1 cellular context compared by ENCODE assay signal in genomic region chr1:23367791-23368561, GRCh38.
TF ChIP-seq lines count a peak whose summit lies in the region.

No MANE protein-coding gene starts in this region.

TF ChIP-seq in K562, 482 proteins besides CTCF, POLR2A, EP300 and RAD21 (continued from another document and continues in another):
- no peak for TF ChIP-seq HINFP (tag; conservative IDR thresholded peaks at IDR 0.05; ENCODE audit: low read depth)
- TF ChIP-seq POLR3A (IDR thresholded peaks at IDR 0.05; ENCODE audit: borderline replicate concordance, extremely low read depth, insufficient read depth, insufficient read length) = no peak
- peak; percentile 51 for TF ChIP-seq BRD9 (IDR thresholded peaks at IDR 0.05; ENCODE audit: low read depth, partially characterized antibody)
- TF ChIP-seq PTTG1 (tag; IDR thresholded peaks at IDR 0.05; ENCODE audit: low read depth) = no peak
- TF ChIP-seq MAX (CRISPR knock-in tag; IDR thresholded peaks at IDR 0.05) = peak; percentile 67; the same call in 1 of the 2 replicates
- TF ChIP-seq E2F1 (CRISPR knock-in tag; IDR thresholded peaks at IDR 0.05) = no peak
- TF ChIP-seq SRSF7 (optimal IDR thresholded peaks at IDR 0.05; ENCODE audit: low read depth, low read length) = no peak
- no peak for TF ChIP-seq ZBTB12 (CRISPR knock-in tag; IDR thresholded peaks at IDR 0.05)
- TF ChIP-seq ZBED1 (IDR thresholded peaks at IDR 0.05) = no peak
- TF ChIP-seq NR4A1 (CRISPR knock-in tag; IDR thresholded peaks at IDR 0.05) = 0 out of 2 replicates have a peak, but pooled peaks have one; percentile 61
- TF ChIP-seq NR4A1 (tag; IDR thresholded peaks at IDR 0.05) = no peak
- TF ChIP-seq MTA2 (IDR thresholded peaks at IDR 0.05; ENCODE audit: low read depth) = no peak
- TF ChIP-seq IRF9 (tag; IDR thresholded peaks at IDR 0.05) = no peak
- peak; percentile 98 for TF ChIP-seq MBD2 (IDR thresholded peaks at IDR 0.05; ENCODE audit: borderline replicate concordance, low read depth)
- no peak for TF ChIP-seq ZNF282 (CRISPR knock-in tag; IDR thresholded peaks at IDR 0.05)
- TF ChIP-seq TAL1 (IDR thresholded peaks at IDR 0.05) = no peak
- no peak for TF ChIP-seq BACH1 (tag; IDR thresholded peaks at IDR 0.05)
- TF ChIP-seq HNRNPLL (IDR thresholded peaks at IDR 0.05; ENCODE audit: low read depth, low read length, poor library complexity, severe bottlenecking) = peak; percentile 7
- peak; percentile 27 for TF ChIP-seq HDAC3 (IDR thresholded peaks at IDR 0.05; ENCODE audit: borderline replicate concordance, partially characterized antibody)
- no peak for TF ChIP-seq NFE2L1 (tag; IDR thresholded peaks at IDR 0.05; ENCODE audit: borderline replicate concordance, low read depth)
- peak; percentile 99 for TF ChIP-seq PKNOX1 (IDR thresholded peaks at IDR 0.05)
- peak; percentile 66; the same call in 1 of the 2 replicates for TF ChIP-seq ZFX (CRISPR knock-in tag; IDR thresholded peaks at IDR 0.05)
- peak; percentile 68 for TF ChIP-seq TAF1 (IDR thresholded peaks at IDR 0.05; ENCODE audit: control insufficient read depth, extremely low read depth, insufficient read depth, low read length, severe bottlenecking)
- peak; percentile 68; the same call in 1 of the 2 replicates for TF ChIP-seq REST (CRISPR knock-in tag; IDR thresholded peaks at IDR 0.05; ENCODE audit: low read depth)
- TF ChIP-seq THAP12 (CRISPR knock-in tag; IDR thresholded peaks at IDR 0.05) = peak; percentile 66
- no peak for TF ChIP-seq RFX7 (CRISPR knock-in tag; IDR thresholded peaks at IDR 0.05)
- TF ChIP-seq ATF6 (CRISPR knock-in tag; IDR thresholded peaks at IDR 0.05) = 0 out of 2 replicates have a peak, but pooled peaks have one; percentile 42
- no peak for TF ChIP-seq ZNF140 (CRISPR knock-in tag; IDR thresholded peaks at IDR 0.05)
- TF ChIP-seq LEF1 (IDR thresholded peaks at IDR 0.05) = no peak
- TF ChIP-seq PRDM10 (IDR thresholded peaks at IDR 0.05; ENCODE audit: partially characterized antibody) = peak; percentile 48
- no peak for TF ChIP-seq CREB1 (IDR thresholded peaks at IDR 0.05)
- TF ChIP-seq CREB1 (CRISPR knock-in tag; IDR thresholded peaks at IDR 0.05) = no peak
- TF ChIP-seq ARID3A (IDR thresholded peaks at IDR 0.05; ENCODE audit: borderline replicate concordance, low read depth, low read length) = no peak
- no peak for TF ChIP-seq CREB5 (CRISPR knock-in tag; IDR thresholded peaks at IDR 0.05)
- TF ChIP-seq SETDB1 (IDR thresholded peaks at IDR 0.05; ENCODE audit: low read length) = peak; percentile 34
- TF ChIP-seq KDM1A (IDR thresholded peaks at IDR 0.05) = peak in 1 of 2 experiments; percentile 75; a peak in 1 of 4 replicates
- TF ChIP-seq NR1H2 (CRISPR knock-in tag; IDR thresholded peaks at IDR 0.05) = no peak
- peak; percentile 79; the same call in 1 of the 2 replicates for TF ChIP-seq ELF2 (CRISPR knock-in tag; IDR thresholded peaks at IDR 0.05)
